20 cellular contexts compared by ENCODE assay signal in the genomic region with DNA sequence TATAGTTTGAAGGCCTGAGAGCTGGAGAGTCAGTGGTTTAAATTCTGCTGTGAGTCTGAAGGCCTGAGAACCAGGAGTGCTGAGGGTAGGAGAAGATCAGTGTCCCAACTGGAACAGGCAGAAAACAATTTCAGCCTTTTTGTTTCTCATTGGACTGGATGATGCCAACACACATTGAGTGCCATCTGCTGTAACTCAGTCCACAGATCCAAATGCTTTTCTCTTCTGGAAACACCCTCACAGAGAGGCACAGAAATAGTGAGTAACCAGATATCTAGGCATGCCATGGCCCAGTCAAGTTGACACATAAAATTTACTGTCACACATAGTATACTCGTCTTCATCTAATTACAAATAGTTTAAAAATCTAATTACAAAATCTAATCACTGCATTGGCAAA.
"Had no signal": no experiment of that assay in that cellular context is flagged by ENCODE, and none has a peak within 500 bp of the region (broad histone marks: within the 10 kb centered on the region; RNA-seq: fewer than 3 reads in every experiment).

No MANE protein-coding gene starts in this region.

- H3K36me3 ChIP-seq: MG63 had no signal

- H3K4me3 ChIP-seq: MG63 had no signal

- H3K9ac ChIP-seq: SK-N-SH had no signal

- H3K27me3 ChIP-seq: MG63 had no signal

- H3K4me2 ChIP-seq: SK-N-SH had no signal

- H3K27ac ChIP-seq: RWPE1 had no signal

- DNase-seq: IMR-90, Karpas-422, KG1, MG63, NCI-H1105, NCI-H1417, NCI-H1436 treated with DMSO at 0.1 percent for 48 hours, NCI-H1694, NCI-H187 treated with DMSO at 0.1 percent for 48 hours, NCI-H2029 treated with DMSO at 0.1 percent for 48 hours, NCI-H226, NCI-H510A, NCI-H524 treated with DMSO at 0.1 percent for 48 hours, NCI-H69, NCI-H774, PC-3, SHP77, SK-N-SH, SW 1271 had no signal
